ENCODE assay signal across 16 cellular contexts in genomic region chr14:79542121-79542520, GRCh38.
"Had no signal": no experiment of that assay in that cellular context is flagged by ENCODE, and none has a peak within 500 bp of the region (broad histone marks: within the 10 kb centered on the region; RNA-seq: fewer than 3 reads in every experiment).

No MANE protein-coding gene starts in this region.

- ATAC-seq: activated naive CD8-positive, alpha-beta T cell treated with anti-CD3 and anti-CD28 coated beads, Interleukin-2, amount 50 U/mL, for 24 hours; left lung had no signal

- FAIRE-seq: kidney had no signal

- H3K36me3 ChIP-seq: left lung, stomach had no signal

- H3K9me3 ChIP-seq: left lung, stomach, testis had no signal

- DNase-seq: activated CD4-positive, CD25-positive, alpha-beta regulatory T cell treated with anti-CD3 and anti-CD28 coated beads, Interleukin-2, amount 50 U/mL, for 72 hours; activated naive CD4-positive, alpha-beta T cell treated with anti-CD3 and anti-CD28 coated beads for 36 hours; activated naive CD8-positive, alpha-beta T cell treated with anti-CD3 and anti-CD28 coated beads, Interleukin-2, amount 50 U/mL, for 24 hours; central memory CD4-positive, alpha-beta T cell; effector memory CD4-positive, alpha-beta T cell; kidney; left lung; mammary epithelial cell; naive B cell; stimulated activated CD4-positive, alpha-beta T cell treated with anti-CD3 and anti-CD28 coated beads, Interleukin-12 subunit alpha, Interleukin-12 subunit beta, amount 100 ng/mL, for 4 hours; stimulated activated CD4-positive, alpha-beta T cell treated with anti-CD3 and anti-CD28 coated beads, Interleukin-2, amount 100 ng/mL, for 24 hours; stomach; T-helper 1 cell; T1000; testis had no signal

- H3K4me3 ChIP-seq: left lung, stomach, testis had no signal

- H3K4me1 ChIP-seq: left lung, testis had no signal

- H3K27ac ChIP-seq: epithelial cell of prostate, left lung, stomach had no signal

- H3K27me3 ChIP-seq: left lung, stomach, testis had no signal
